25 cellular contexts compared by ENCODE assay signal in genomic region chr1:152806576-152806975, GRCh38. TPM values are rescaled to one million over a fixed set of nuclear protein-coding genes. Genes with fewer than 3 reads are reported as not detected.
"Had no signal": no experiment of that assay in that cellular context is flagged by ENCODE, and none has a peak within 500 bp of the region (broad histone marks: within the 10 kb centered on the region; RNA-seq: fewer than 3 reads in every experiment).

Gene LCE1C, minus strand, starts transcription at chr1:152806651. Its CDS starts 1,173 bp downstream, at chr1:152805478.

- H3K36me3 ChIP-seq: colonic mucosa, heart left ventricle, right atrium auricular region, sigmoid colon, thoracic aorta, transverse colon had no signal

- FAIRE-seq: frontal cortex had no signal

- DNase-seq: colonic mucosa; dermis blood vessel endothelial cell; erythroblast; heart left ventricle; hippocampal formation; kidney glomerular epithelial cell; mucosa of descending colon; naive thymus-derived CD8-positive, alpha-beta T cell; posterior cingulate gyrus; sigmoid colon; stimulated activated CD4-positive, alpha-beta T cell treated with anti-CD3 and anti-CD28 coated beads, Interleukin-2, amount 100 ng/mL, for 24 hours; stimulated activated CD4-positive, alpha-beta T cell treated with anti-CD3 and anti-CD28 coated beads, Interleukin-4, amount 100 ng/mL, for 4 hours; stimulated activated naive B cell treated with anti-CD40 and anti-IgM and Interleukin-4, amounts not matched to agents 10 μg/mL and 1 μg/mL and 100 μg/mL, for 72 hours; stimulated activated naive CD8-positive, alpha-beta T cell treated with anti-CD3 and anti-CD28 coated beads, Interleukin-15, amount 100 ng/mL, for 72 hours; transverse colon had no signal

- H3K27ac ChIP-seq: colonic mucosa, heart left ventricle, right atrium auricular region, sigmoid colon, thoracic aorta, transverse colon had no signal

- H3K27me3 ChIP-seq: colonic mucosa, right atrium auricular region, sigmoid colon, transverse colon had no signal

- H3K9me3 ChIP-seq: colonic mucosa, mucosa of descending colon, right atrium auricular region, sigmoid colon, thoracic aorta, transverse colon had no signal

- H3K4me3 ChIP-seq: colonic mucosa, heart left ventricle, mucosa of descending colon, right atrium auricular region, sigmoid colon, skin epidermis, thoracic aorta, transverse colon had no signal

- H3K4me1 ChIP-seq: colonic mucosa, heart left ventricle, right atrium auricular region, sigmoid colon, transverse colon had no signal

- ATAC-seq: heart left ventricle; mucosa of descending colon; naive thymus-derived CD8-positive, alpha-beta T cell; stimulated activated naive B cell treated with anti-CD40 and anti-IgM and Interleukin-4, amounts not matched to agents 10 μg/mL and 1 μg/mL and 100 μg/mL, for 72 hours; stimulated activated naive CD8-positive, alpha-beta T cell treated with anti-CD3 and anti-CD28 coated beads, Interleukin-15, amount 100 ng/mL, for 72 hours had no signal

RNA-seq across cellular contexts. Expression of gene LCE1C, which starts in this region (rescaled TPM):
- total RNA-seq: colonic mucosa; dermis blood vessel endothelial cell; frontal cortex; glomerular endothelial cell; heart left ventricle; liver; mucosa of descending colon; naive thymus-derived CD8-positive, alpha-beta T cell; osteocyte; right atrium auricular region; sigmoid colon; subcutaneous adipose tissue; transverse colon; urinary bladder had no signal
- polyA plus RNA-seq: heart left ventricle; liver; naive thymus-derived CD8-positive, alpha-beta T cell; neural cell; sigmoid colon; urinary bladder had no signal
